ENCODE assay signal across 1 cellular context in the genomic region with DNA sequence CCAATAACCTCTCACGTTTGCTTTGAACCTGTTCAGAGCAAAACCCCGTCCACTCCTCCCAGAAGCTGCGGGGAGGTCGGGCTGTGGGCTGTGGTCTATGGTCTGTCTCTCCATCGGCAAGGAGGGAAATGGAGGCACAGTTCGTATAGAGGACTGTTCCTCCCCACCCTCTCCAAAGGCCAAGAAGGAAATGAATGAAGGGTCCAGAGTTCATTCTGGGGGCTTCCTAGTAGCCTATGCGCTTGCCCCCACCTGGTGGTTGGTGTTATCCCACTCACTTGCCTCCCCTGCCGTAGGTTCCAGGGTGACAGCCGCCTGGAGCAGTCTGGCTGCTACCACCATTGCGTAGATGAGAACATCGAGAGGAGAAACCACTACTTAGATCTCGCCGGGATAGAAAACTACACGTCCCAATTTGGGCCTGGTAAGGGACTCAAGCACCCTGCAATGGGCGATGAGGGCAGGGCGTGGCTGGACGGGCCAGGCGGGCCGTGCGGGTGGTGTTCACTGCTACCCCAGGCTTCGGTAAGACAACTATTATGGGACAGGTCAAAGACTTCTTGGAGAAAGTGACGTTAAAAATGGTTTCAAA.
TF ChIP-seq lines count a peak whose summit lies in the region.

No MANE protein-coding gene starts in this region.

TF ChIP-seq in HepG2, 621 proteins besides CTCF, POLR2A, EP300 and RAD21 (continued from another document):
- TF ChIP-seq, protein P1, sequence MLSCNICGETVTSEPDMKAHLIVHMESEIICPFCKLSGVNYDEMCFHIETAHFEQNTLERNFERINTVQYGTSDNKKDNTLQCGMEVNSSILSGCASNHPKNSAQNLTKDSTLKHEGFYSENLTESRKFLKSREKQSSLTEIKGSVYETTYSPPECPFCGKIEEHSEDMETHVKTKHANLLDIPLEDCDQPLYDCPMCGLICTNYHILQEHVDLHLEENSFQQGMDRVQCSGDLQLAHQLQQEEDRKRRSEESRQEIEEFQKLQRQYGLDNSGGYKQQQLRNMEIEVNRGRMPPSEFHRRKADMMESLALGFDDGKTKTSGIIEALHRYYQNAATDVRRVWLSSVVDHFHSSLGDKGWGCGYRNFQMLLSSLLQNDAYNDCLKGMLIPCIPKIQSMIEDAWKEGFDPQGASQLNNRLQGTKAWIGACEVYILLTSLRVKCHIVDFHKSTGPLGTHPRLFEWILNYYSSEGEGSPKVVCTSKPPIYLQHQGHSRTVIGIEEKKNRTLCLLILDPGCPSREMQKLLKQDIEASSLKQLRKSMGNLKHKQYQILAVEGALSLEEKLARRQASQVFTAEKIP (CRISPR knock-in tag; IDR thresholded peaks at IDR 0.05; ENCODE audit: borderline replicate concordance): no peak
- TF ChIP-seq TSC22D2 (CRISPR knock-in tag; IDR thresholded peaks at IDR 0.05; ENCODE audit: borderline replicate concordance) (no peak), SP1 (IDR thresholded peaks at IDR 0.05) (no peak), SP1 (CRISPR knock-in tag; IDR thresholded peaks at IDR 0.05) (no peak), SNAPC2 (CRISPR knock-in tag; IDR thresholded peaks at IDR 0.05) (0 out of 2 replicates have a peak, but pooled peaks have one; percentile 17), ARNT2 (CRISPR knock-in tag; IDR thresholded peaks at IDR 0.05; ENCODE audit: low read depth) (no peak), RXRB (CRISPR knock-in tag; IDR thresholded peaks at IDR 0.05; ENCODE audit: borderline replicate concordance) (no peak), TBL1XR1 (IDR thresholded peaks at IDR 0.05; ENCODE audit: borderline replicate concordance, low read length, partially characterized antibody) (no peak), ATAD3A (CRISPR knock-in tag; IDR thresholded peaks at IDR 0.05) (no peak), ZNF75D (CRISPR knock-in tag; IDR thresholded peaks at IDR 0.05; ENCODE audit: borderline replicate concordance) (no peak), ZNF652 (CRISPR knock-in tag; IDR thresholded peaks at IDR 0.05; ENCODE audit: borderline replicate concordance, low read depth) (no peak), FOSL2 (CRISPR knock-in tag; IDR thresholded peaks at IDR 0.05) (no peak), ZBTB3 (CRISPR knock-in tag; IDR thresholded peaks at IDR 0.05; ENCODE audit: borderline replicate concordance, low read depth) (no peak), THYN1 (CRISPR knock-in tag; IDR thresholded peaks at IDR 0.05; ENCODE audit: borderline replicate concordance, low read depth) (no peak), REPIN1 (CRISPR knock-in tag; IDR thresholded peaks at IDR 0.05; ENCODE audit: borderline replicate concordance, low read depth) (no peak), DR1 (CRISPR knock-in tag; IDR thresholded peaks at IDR 0.05) (no peak), HMG20A (CRISPR knock-in tag; IDR thresholded peaks at IDR 0.05; ENCODE audit: borderline replicate concordance) (no peak), KAT7 (CRISPR knock-in tag; IDR thresholded peaks at IDR 0.05; ENCODE audit: borderline replicate concordance) (no peak), HES4 (CRISPR knock-in tag; IDR thresholded peaks at IDR 0.05; ENCODE audit: borderline replicate concordance) (no peak), ATM (IDR thresholded peaks at IDR 0.05; ENCODE audit: borderline replicate concordance) (no peak), ETV5 (CRISPR knock-in tag; IDR thresholded peaks at IDR 0.05; ENCODE audit: borderline replicate concordance) (no peak), FOXK2 (IDR thresholded peaks at IDR 0.05) (no peak), U2AF1 (optimal IDR thresholded peaks at IDR 0.05; ENCODE audit: low read depth, low read length) (no peak), RBFOX2 (IDR thresholded peaks at IDR 0.05; ENCODE audit: low read depth, low read length) (0 out of 2 replicates have a peak, but pooled peaks have one; percentile 33)
- TF ChIP-seq, protein P2, sequence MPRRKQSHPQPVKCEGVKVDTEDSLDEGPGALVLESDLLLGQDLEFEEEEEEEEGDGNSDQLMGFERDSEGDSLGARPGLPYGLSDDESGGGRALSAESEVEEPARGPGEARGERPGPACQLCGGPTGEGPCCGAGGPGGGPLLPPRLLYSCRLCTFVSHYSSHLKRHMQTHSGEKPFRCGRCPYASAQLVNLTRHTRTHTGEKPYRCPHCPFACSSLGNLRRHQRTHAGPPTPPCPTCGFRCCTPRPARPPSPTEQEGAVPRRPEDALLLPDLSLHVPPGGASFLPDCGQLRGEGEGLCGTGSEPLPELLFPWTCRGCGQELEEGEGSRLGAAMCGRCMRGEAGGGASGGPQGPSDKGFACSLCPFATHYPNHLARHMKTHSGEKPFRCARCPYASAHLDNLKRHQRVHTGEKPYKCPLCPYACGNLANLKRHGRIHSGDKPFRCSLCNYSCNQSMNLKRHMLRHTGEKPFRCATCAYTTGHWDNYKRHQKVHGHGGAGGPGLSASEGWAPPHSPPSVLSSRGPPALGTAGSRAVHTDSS (CRISPR knock-in tag; conservative IDR thresholded peaks at IDR 0.05): no peak
- TF ChIP-seq, protein P3, sequence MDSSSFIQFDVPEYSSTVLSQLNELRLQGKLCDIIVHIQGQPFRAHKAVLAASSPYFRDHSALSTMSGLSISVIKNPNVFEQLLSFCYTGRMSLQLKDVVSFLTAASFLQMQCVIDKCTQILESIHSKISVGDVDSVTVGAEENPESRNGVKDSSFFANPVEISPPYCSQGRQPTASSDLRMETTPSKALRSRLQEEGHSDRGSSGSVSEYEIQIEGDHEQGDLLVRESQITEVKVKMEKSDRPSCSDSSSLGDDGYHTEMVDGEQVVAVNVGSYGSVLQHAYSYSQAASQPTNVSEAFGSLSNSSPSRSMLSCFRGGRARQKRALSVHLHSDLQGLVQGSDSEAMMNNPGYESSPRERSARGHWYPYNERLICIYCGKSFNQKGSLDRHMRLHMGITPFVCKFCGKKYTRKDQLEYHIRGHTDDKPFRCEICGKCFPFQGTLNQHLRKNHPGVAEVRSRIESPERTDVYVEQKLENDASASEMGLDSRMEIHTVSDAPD (CRISPR knock-in tag; IDR thresholded peaks at IDR 0.05): 0 out of 2 replicates have a peak, but pooled peaks have one; percentile 55
TF ChIP-seq in HepG2: peak in this region for 11.
